ENCODE assay signal across 7 cellular contexts in genomic region chr14:105486974-105487448, GRCh38. TPM values are rescaled to one million over a fixed set of nuclear protein-coding genes. Genes with fewer than 3 reads are reported as not detected.
DNase-seq lines count a peak whose midpoint lies in the region; ATAC-seq and TF ChIP-seq lines count a peak whose summit lies in the region.

No MANE protein-coding gene starts in this region.

- peak in 1 of 3 donors; percentile 29 for TF ChIP-seq POLR2A in spleen (IDR thresholded peaks at IDR 0.05)

- H3K9me3 ChIP-seq in heart right ventricle (no peaks in the 10 kb centered on the region), spleen (no peaks in the 10 kb centered on the region)

- intact Hi-C loops in activated CD4-positive, alpha-beta memory T cell treated with anti-CD3 and anti-CD28 coated beads for 36 hours (cut with micrococcal nuclease) = no loop called here
- intact Hi-C loops in heart right ventricle (cut with DNase I) (loop anchor here in 5 of 10 donors (2.0 to 10.0 kb wide), 5 partner anchors 40 to 292 kb away; partner anchors contain the start of genes MTA1 (in 1 of the 5) and TEX22 (in 1 of the 5)), spleen (cut with DNase I; ENCODE audit: low total_unique reads) (loop anchor here (5.0 kb wide), 1 partner anchor 115 kb away; no protein-coding TSS in a partner anchor)

- no peaks in the 10 kb centered on the region for H3K36me3 ChIP-seq in heart right ventricle
- H3K36me3 ChIP-seq in spleen = no peaks in the 10 kb centered on the region

- peaks cover 46% of the 10 kb centered on the region for H3K4me1 Mint-ChIP-seq in activated CD4-positive, alpha-beta memory T cell treated with anti-CD3 and anti-CD28 coated beads for 36 hours (ENCODE audit: low read depth)

- no peak for TF ChIP-seq CTCF in heart right ventricle (IDR thresholded peaks at IDR 0.05)
- no peak for TF ChIP-seq CTCF in spleen (IDR thresholded peaks at IDR 0.05 in 8 of 11, conservative IDR thresholded peaks at IDR 0.05 in 3 of 11)

- 13 to 14% methylated on average over 42 to 45 of the region's 45 CpGs for WGBS in heart right ventricle, 2 donors
- 2 to 4% (median 3%) methylated on average over 6 to 45 of the region's 45 CpGs for WGBS in spleen, 5 donors

- no peaks in the 10 kb centered on the region for H3K27me3 Mint-ChIP-seq in activated CD4-positive, alpha-beta memory T cell treated with anti-CD3 and anti-CD28 coated beads for 36 hours

- POLR2A ChIA-PET in activated CD4-positive, alpha-beta memory T cell treated with anti-CD3 and anti-CD28 coated beads for 36 hours (lab: Charles Lee) = no interaction called here

- H3K4me1 ChIP-seq in heart right ventricle = peaks cover 66 to 92% (median 85%) of the 10 kb centered on the region in 9 donors
- peaks cover 48 to 92% (median 89%) of the 10 kb centered on the region in 6 donors for H3K4me1 ChIP-seq in spleen

- H3K4me3 ChIP-seq in heart right ventricle (peak overlapping the region; percentile 45 to 89 (median 69)), spleen (peak overlapping the region; percentile 30 to 95 (median 51))

- H3K27me3 ChIP-seq in heart right ventricle = peaks cover 0 to 23% (median 0%) of the 10 kb centered on the region in 7 donors
- H3K27me3 ChIP-seq in spleen (replicated peaks in 1 of 7) = peaks cover 0 to 36% (median 3%) of the 10 kb centered on the region in 7 donors

- H3K27ac ChIP-seq in heart right ventricle = peak overlapping the region; percentile 81 to 100 (median 96)
- H3K27ac ChIP-seq in spleen = peak overlapping the region; percentile 64 to 95 (median 88)

- CTCF ChIA-PET in activated CD4-positive, alpha-beta memory T cell treated with anti-CD3 and anti-CD28 coated beads for 36 hours (lab: Charles Lee) = no interaction called here

- H3K4me3 Mint-ChIP-seq in activated CD4-positive, alpha-beta memory T cell treated with anti-CD3 and anti-CD28 coated beads for 36 hours = peak overlapping the region; percentile 80

- DNase-seq in HT-29 (ENCODE audit: low spot score) = peak; percentile 56
- DNase-seq in activated CD4-positive, alpha-beta memory T cell treated with anti-CD3 and anti-CD28 coated beads for 36 hours = peak; percentile 70
- DNase-seq in heart right ventricle = peak; percentile 86 to 88
- DNase-seq in spleen = peak; percentile 90
- DNase-seq in DMS114 treated with DMSO at 0.1 percent for 48 hours (lab: John Stamatoyannopoulos, UW; ENCODE audit: unreplicated experiment) = no peak
- DNase-seq in NCI-H1048 (lab: John Stamatoyannopoulos, UW) = no peak

- peak overlapping the region; percentile 75 for H3K27ac Mint-ChIP-seq in activated CD4-positive, alpha-beta memory T cell treated with anti-CD3 and anti-CD28 coated beads for 36 hours

- H3K9me3 Mint-ChIP-seq in activated CD4-positive, alpha-beta memory T cell treated with anti-CD3 and anti-CD28 coated beads for 36 hours = no peaks in the 10 kb centered on the region

- ATAC-seq in heart right ventricle (peak in 1 of 8 donors; percentile 1), HG03457 (IDR thresholded peaks at IDR 0.05; ENCODE audit: unreplicated experiment) (no peak)

- peaks cover 2% of the 10 kb centered on the region for H3K36me3 Mint-ChIP-seq in activated CD4-positive, alpha-beta memory T cell treated with anti-CD3 and anti-CD28 coated beads for 36 hours

RNA-seq across cellular contexts. Expression of gene CRIP1, which starts 0.3 kb away (rescaled TPM):
- 667 and 791 TPM in 2 replicates for total RNA-seq in HT-29 (2014; rRNA removed; shearing (Covaris generic))
- total RNA-seq in activated CD4-positive, alpha-beta memory T cell treated with anti-CD3 and anti-CD28 coated beads for 36 hours = 100 to 1,000 TPM; 390 to 397 TPM
- 100 to 1,000 TPM in 1 of 10 donors, 10 to 100 TPM in 9; 34.0 to 131 (median 51.0) TPM for total RNA-seq in heart right ventricle
- 100 to 1,000 TPM; 149 to 170 TPM for polyA plus RNA-seq in heart right ventricle
- total RNA-seq in spleen = 10 to 100 TPM; 20.5 to 82.8 (median 62.8) TPM
- 100 to 1,000 TPM; 163 to 349 (median 192) TPM for polyA plus RNA-seq in spleen

RNA-seq across cellular contexts. Expression of gene TEDC1, which starts 4.0 kb away (rescaled TPM):
- total RNA-seq in HT-29 (2014; rRNA removed; shearing (Covaris generic)) = 112 and 140 TPM in 2 replicates
- total RNA-seq in activated CD4-positive, alpha-beta memory T cell treated with anti-CD3 and anti-CD28 coated beads for 36 hours = 10 to 100 TPM; 40.2 to 44.8 TPM
- 1 to 10 TPM; 2.3 to 5.2 (median 4.2) TPM for total RNA-seq in heart right ventricle
- polyA plus RNA-seq in heart right ventricle = 10 to 100 TPM in 1 of 2 donors, 1 to 10 TPM in 1; 8.4 to 10.0 TPM
- 10 to 100 TPM in 4 of 7 donors, 1 to 10 TPM in 3; 5.3 to 17.7 (median 10.8) TPM for total RNA-seq in spleen
- 10 to 100 TPM; 18.4 to 31.5 (median 27.1) TPM for polyA plus RNA-seq in spleen

RNA-seq across cellular contexts. Expression of gene CRIP2, which starts 12.4 kb away (rescaled TPM):
- total RNA-seq in HT-29 (2014; rRNA removed; shearing (Covaris generic)) = 267 and 274 TPM in 2 replicates
- 1 to 10 TPM; 2.7 to 2.8 TPM for total RNA-seq in activated CD4-positive, alpha-beta memory T cell treated with anti-CD3 and anti-CD28 coated beads for 36 hours
- total RNA-seq in heart right ventricle (1,000 to 10,000 TPM in 3 of 10 donors, 100 to 1,000 TPM in 7; 731 to 1,223 (median 884) TPM), spleen (100 to 1,000 TPM in 4 of 7 donors, 10 to 100 TPM in 3; 68.6 to 138 (median 100) TPM)
- polyA plus RNA-seq in heart right ventricle (1,000 to 10,000 TPM; 1,120 to 1,194 TPM), spleen (100 to 1,000 TPM in 2 of 3 donors, 10 to 100 TPM in 1; 97.7 to 181 (median 123) TPM)

RNA-seq across cellular contexts. Expression of gene TMEM121, which starts 39.4 kb away (rescaled TPM):
- total RNA-seq in HT-29 (2014; rRNA removed; shearing (Covaris generic)) = 0.31 and 0.65 TPM in 2 replicates
- total RNA-seq in activated CD4-positive, alpha-beta memory T cell treated with anti-CD3 and anti-CD28 coated beads for 36 hours = 10 to 100 TPM in 1 of 2 experiments, 1 to 10 TPM in 1; 9.7 to 10.2 TPM
- total RNA-seq in heart right ventricle (1 to 10 TPM in 8 of 10 donors, under 1 TPM in 2; 0.93 to 2.3 (median 1.7) TPM), spleen (10 to 100 TPM in 1 of 7 donors, 1 to 10 TPM in 6; 3.4 to 10.4 (median 4.6) TPM)
- polyA plus RNA-seq in heart right ventricle (1 to 10 TPM; 1.3 to 2.6 TPM), spleen (1 to 10 TPM; 3.3 to 6.0 (median 3.6) TPM)

Comparison
In these comparisons a context has a peak if more than half of its experiments do, and no peak if none do; other contexts are left out.
1. DNase-seq: peak in HT-29 (single experiment), activated CD4-positive, alpha-beta memory T cell treated with anti-CD3 and anti-CD28 coated beads for 36 hours (single experiment), heart right ventricle (2 of 2) and spleen (single experiment); none in DMS114 treated with DMSO at 0.1 percent for 48 hours (single experiment) and NCI-H1048 (single experiment).
2. RNA of gene CRIP2, which starts 12.4 kb away (total RNA-seq): 731 to 1,223 TPM in heart right ventricle, 267 to 274 TPM in HT-29 and 68.6 to 138 TPM in spleen; 2.7 to 2.8 TPM in activated CD4-positive, alpha-beta memory T cell treated with anti-CD3 and anti-CD28 coated beads for 36 hours; every median in the first group is over 10 times any median in the second.